In the genomic region with DNA sequence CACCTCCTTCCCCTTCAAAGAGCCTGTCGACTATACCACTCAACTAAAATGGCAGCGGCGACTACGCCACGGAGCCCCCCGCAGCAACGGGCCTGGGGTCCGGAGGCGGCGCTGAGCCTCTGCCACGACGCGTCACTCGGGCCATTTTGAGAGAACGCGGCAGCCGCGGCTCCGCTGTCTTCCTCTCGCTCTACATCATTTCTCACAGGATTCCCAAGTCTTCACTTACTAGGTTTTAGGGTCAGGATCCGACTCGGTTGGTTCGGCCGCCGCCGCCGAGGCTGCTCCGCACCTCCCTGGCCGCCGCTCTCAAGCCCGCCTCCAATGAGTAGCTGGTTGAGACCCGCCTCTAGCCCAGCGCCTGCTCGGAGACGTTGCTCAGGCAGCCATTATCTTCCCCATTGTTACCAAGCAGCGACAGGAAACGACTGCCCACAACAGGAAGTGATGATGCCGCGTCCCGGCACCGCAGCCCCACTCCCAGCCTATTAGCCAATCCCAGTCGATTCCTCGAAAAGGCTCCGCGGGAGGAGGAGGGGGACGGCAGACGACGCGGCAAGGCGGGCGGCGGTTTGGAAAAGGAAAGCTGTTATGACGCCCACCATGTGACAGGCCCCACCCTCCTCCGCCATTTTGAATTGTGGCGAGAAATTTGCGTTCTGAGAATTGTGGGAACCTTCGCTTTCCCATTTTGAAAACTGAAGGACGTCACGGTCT, we compare ENCODE assay signal across 8 cellular contexts. TPM values are rescaled to one million over a fixed set of nuclear protein-coding genes. Genes with fewer than 3 reads are reported as not detected.
DNase-seq lines count a peak whose midpoint lies in the region; ATAC-seq and TF ChIP-seq lines count a peak whose summit lies in the region.

RLIM (minus strand) TSS at position 432 of the 717 bp plus-strand sequence. CDS start 18,647 bp downstream, outside the sequence.

- peak within 1 kb of the TSS; percentile 80 for H2BK5ac ChIP-seq in IMR-90 (ENCODE audit: low read depth, low read length, poor library complexity, severe bottlenecking)

- H3K9me1 ChIP-seq in IMR-90 (ENCODE audit: insufficient read depth, low read length) = no peaks in the 10 kb centered on the region

- no peaks in the 10 kb centered on the region for H4K20me1 ChIP-seq in IMR-90 (ENCODE audit: insufficient read depth, low read length)

- H2BK20ac ChIP-seq in IMR-90 (ENCODE audit: low read depth, low read length) = no peak within 1 kb of the TSS; the same call in 1 of the 2 replicates

- in situ Hi-C loops in IMR-90 (cut with MboI; ENCODE audit: low sequenced_read_pairs) = no loop called here

- H3K14ac ChIP-seq in IMR-90 (replicated peaks; ENCODE audit: low read depth, low read length) = peak within 1 kb of the TSS; percentile 70

- H3K56ac ChIP-seq in IMR-90 (ENCODE audit: extremely low read depth, insufficient read depth, low read length) = peak within 1 kb of the TSS; percentile 81; the same call in 1 of the 2 replicates

- no peak for TF ChIP-seq CTCF in IMR-90 (conservative IDR thresholded peaks at IDR 0.05; ENCODE audit: low read depth, low read length)

- 0 out of 2 replicates have a peak within 1 kb of the TSS, but pooled peaks have one; percentile 15 for H2AK5ac ChIP-seq in IMR-90 (ENCODE audit: low read depth, low read length)

- peak within 1 kb of the TSS; percentile 86 for H3K4me3 ChIP-seq in IMR-90 (ENCODE audit: insufficient read depth, low read depth, low read length)

- peak within 1 kb of the TSS; percentile 67 for H4K91ac ChIP-seq in IMR-90 (ENCODE audit: insufficient read depth, low read depth, low read length)

- DNase-seq in DMS 273 (lab: John Stamatoyannopoulos, UW; ENCODE audit: unreplicated experiment) (peak; percentile 98), IMR-90 (peak; percentile 95), OCI-M1 (lab: John Stamatoyannopoulos, UW) (peak; percentile 95), activated T-cell treated with anti-CD3 and anti-CD28 coated beads for 24 hours (ENCODE audit: low read depth) (peak; percentile 86), epidermal melanocyte (ENCODE audit: insufficient read length, low spot score) (peak; percentile 72), middle frontal gyrus (ENCODE audit: extremely low spot score, low spot score) (peak; percentile 84)
- DNase-seq in stimulated activated CD8-positive, alpha-beta memory T cell treated with anti-CD3 and anti-CD28 coated beads, Interleukin-2, amount 100 ng/mL, for 48 hours (ENCODE audit: low read depth in 2 of 2) = peak; percentile 76 to 82

- peak within 1 kb of the TSS; percentile 91 for H3K18ac ChIP-seq in IMR-90 (ENCODE audit: low read depth, low read length)

- intact Hi-C loops in IMR-90 (cut with micrococcal nuclease) = no loop called here

- H2AK9ac ChIP-seq in IMR-90 (replicated peaks; ENCODE audit: low read depth, low read length, poor library complexity) = peak within 1 kb of the TSS; percentile 99

- WGBS in IMR-90 (ENCODE audit: extremely low coverage in 2 of 2, insufficient read length in 1 of 2), 2 experiments = 41% methylated on average over 12 of the region's 59 CpGs; no CpG with 5 or more reads in 1 of the 2 experiments

- TF ChIP-seq RAD21 in IMR-90 (IDR thresholded peaks at IDR 0.05; ENCODE audit: low read length) = no peak

- CTCF ChIA-PET in IMR-90 (lab: Yijun Ruan, JAX) = interaction anchor here (0.6 kb wide), 1 partner anchor 121 kb away, joined by 3 read pairs; no protein-coding TSS in a partner anchor

- peak within 1 kb of the TSS; percentile 83 for H3K27ac ChIP-seq in IMR-90 (ENCODE audit: insufficient read depth, low read length)

- peak; percentile 92 for TF ChIP-seq POLR2A in IMR-90 (IDR thresholded peaks at IDR 0.05; ENCODE audit: low read depth, low read length)

- H3K23ac ChIP-seq in IMR-90 (ENCODE audit: low read depth, low read length) = peak within 1 kb of the TSS; percentile 73; the same call in 1 of the 2 replicates

- dilution Hi-C loops in IMR-90 (cut with HindIII; ENCODE audit: low sequenced_read_pairs, unreplicated experiment) = no loop called here

- peak within 1 kb of the TSS; percentile 79 for H3K9ac ChIP-seq in IMR-90 (ENCODE audit: low read depth, low read length)

- H3K4me1 ChIP-seq in IMR-90 (ENCODE audit: control insufficient read depth, insufficient read depth, low read length) = no peaks in the 10 kb centered on the region

- H2BK15ac ChIP-seq in IMR-90 (ENCODE audit: low read depth, low read length) = no peak within 1 kb of the TSS

- H3K27me3 ChIP-seq in IMR-90 (ENCODE audit: control insufficient read depth, insufficient read depth, low read length) = no peaks in the 10 kb centered on the region

- no peaks in the 10 kb centered on the region for H3K9me3 ChIP-seq in IMR-90 (ENCODE audit: control insufficient read depth, insufficient read depth, low read length)

- H3K4ac ChIP-seq in IMR-90 (ENCODE audit: low read depth, low read length) = peak within 1 kb of the TSS; percentile 79

- H4K8ac ChIP-seq in IMR-90 (ENCODE audit: low read depth in 2 of 2, low read length in 2 of 2) = peak within 1 kb of the TSS; percentile 70 to 93

- H4K5ac ChIP-seq in IMR-90 (ENCODE audit: low read depth, low read length) = peak within 1 kb of the TSS; percentile 82; the same call in 1 of the 2 replicates

- ATAC-seq in GM21528 (IDR thresholded peaks at IDR 0.05; ENCODE audit: low FRiP score, unreplicated experiment) (peak; percentile 96), IMR-90 (ENCODE audit: low read depth) (peak; percentile 98)

- H3K36me3 ChIP-seq in IMR-90 (ENCODE audit: control insufficient read depth, insufficient read depth, low read length) = peaks cover 2% of the 10 kb centered on the region; the same call in 1 of the 2 replicates

- no TSS peak for BruUV-seq in IMR-90 (replicated peaks; lab: Mats Ljungman, UMichigan)

- peak within 1 kb of the TSS; percentile 82 for H2AFZ ChIP-seq in IMR-90 (replicated peaks; ENCODE audit: low read length, poor library complexity)

- peak within 1 kb of the TSS; percentile 94 for H3K4me2 ChIP-seq in IMR-90 (ENCODE audit: low read depth, low read length)

- peak within 1 kb of the TSS; percentile 21; the same call in 1 of the 2 replicates for H2BK120ac ChIP-seq in IMR-90 (ENCODE audit: low read depth, low read length)

- POLR2A ChIA-PET in IMR-90 (lab: Charles Lee; ENCODE audit: unreplicated experiment) = interaction anchor here (0.5 kb wide), 1 partner anchor 1606 kb away, joined by 7 read pairs; no protein-coding TSS in a partner anchor

- no peaks in the 10 kb centered on the region for H3K79me1 ChIP-seq in IMR-90 (ENCODE audit: low read depth in 1 of 2, low read length in 2 of 2)

TF ChIP-seq in IMR-90, 13 proteins besides CTCF, POLR2A, EP300 and RAD21:
- TF ChIP-seq SMC3 (IDR thresholded peaks at IDR 0.05; ENCODE audit: low read depth, low read length) (no peak), ELK1 (IDR thresholded peaks at IDR 0.05; ENCODE audit: borderline replicate concordance, low read depth, low read length) (no peak), MAZ (IDR thresholded peaks at IDR 0.05; ENCODE audit: borderline replicate concordance, low read depth, low read length) (peak; percentile 56; the same call in 1 of the 2 replicates), CHD1 (IDR thresholded peaks at IDR 0.05; ENCODE audit: low read depth, low read length) (peak; percentile 22; the same call in 1 of the 2 replicates), MXI1 (IDR thresholded peaks at IDR 0.05; ENCODE audit: borderline replicate concordance, low read depth, low read length) (peak; percentile 39; the same call in 1 of the 2 replicates), RFX5 (IDR thresholded peaks at IDR 0.05; ENCODE audit: low read depth, low read length) (no peak), RCOR1 (IDR thresholded peaks at IDR 0.05; ENCODE audit: insufficient replicate concordance, low read length) (no peak), FOS (IDR thresholded peaks at IDR 0.05; ENCODE audit: low read depth, low read length) (no peak), NFE2L2 (IDR thresholded peaks at IDR 0.05; ENCODE audit: low read depth, low read length) (no peak), CEBPB (IDR thresholded peaks at IDR 0.05; ENCODE audit: low read depth, low read length) (peak; percentile 66), BHLHE40 (IDR thresholded peaks at IDR 0.05; ENCODE audit: low read depth, low read length) (no peak), MAFK (IDR thresholded peaks at IDR 0.05; ENCODE audit: low read depth, low read length) (no peak)
- TF ChIP-seq, protein P1, sequence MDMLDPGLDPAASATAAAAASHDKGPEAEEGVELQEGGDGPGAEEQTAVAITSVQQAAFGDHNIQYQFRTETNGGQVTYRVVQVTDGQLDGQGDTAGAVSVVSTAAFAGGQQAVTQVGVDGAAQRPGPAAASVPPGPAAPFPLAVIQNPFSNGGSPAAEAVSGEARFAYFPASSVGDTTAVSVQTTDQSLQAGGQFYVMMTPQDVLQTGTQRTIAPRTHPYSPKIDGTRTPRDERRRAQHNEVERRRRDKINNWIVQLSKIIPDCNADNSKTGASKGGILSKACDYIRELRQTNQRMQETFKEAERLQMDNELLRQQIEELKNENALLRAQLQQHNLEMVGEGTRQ (IDR thresholded peaks at IDR 0.05; ENCODE audit: low read depth, low read length) = peak; percentile 83
TF ChIP-seq in IMR-90: peak in this region for 5.

RNA-seq across cellular contexts. Expression of gene RLIM, which starts in this region (rescaled TPM):
- 77.4 and 95.5 TPM in 2 replicates for total RNA-seq in IMR-90 (2012; rRNA removed)
- polyA plus RNA-seq in IMR-90 (2012; rRNA removed) = 7.4 and 9.4 TPM in 2 replicates
- polyA plus RNA-seq in IMR-90 (2012; cell fraction: cytosol; rRNA removed) = 1.4 and 1.9 TPM in 2 replicates
- 1.5 and 12.5 TPM in 2 replicates for polyA plus RNA-seq in IMR-90 (2012; cell fraction: nucleus; rRNA removed; ENCODE audit: low replicate concordance)

Comparison
In these comparisons a context has a peak if more than half of its experiments do, and no peak if none do; other contexts are left out.
1. Peak in every context shown above with its lines: DNase-seq, ATAC-seq, H3K4me3 ChIP-seq and H3K27ac ChIP-seq.